In genomic region chr2:241762933-241763369, GRCh38 we compare ENCODE assay signal across 7 cellular contexts.
A peak's percentile ranks its signal among the peaks of the same experiment; 100 is the strongest.
DNase-seq lines count a peak whose midpoint lies in the region; ATAC-seq and TF ChIP-seq lines count a peak whose summit lies in the region.

No MANE protein-coding gene starts in this region.

- no peak for TF ChIP-seq POLR2A in erythroblast (IDR thresholded peaks at IDR 0.05; ENCODE audit: low read length)

- peak; percentile 43 for DNase-seq in activated CD4-positive, alpha-beta T cell treated with anti-CD3 and anti-CD28 coated beads for 48 hours
- DNase-seq in erythroblast (lab: John Stamatoyannopoulos, UW) (peak; percentile 20 to 52), NCI-H524 treated with DMSO at 0.1 percent for 48 hours (lab: John Stamatoyannopoulos, UW) (no peak), islet precursor cell (no peak)
- peak; percentile 59 for DNase-seq in stimulated activated CD8-positive, alpha-beta memory T cell treated with anti-CD3 and anti-CD28 coated beads, Interleukin-4, amount 100 ng/mL, for 24 hours (ENCODE audit: low read depth)

- ATAC-seq in HG03439 (IDR thresholded peaks at IDR 0.05; ENCODE audit: unreplicated experiment) (peak; percentile 82), GM19455 (IDR thresholded peaks at IDR 0.05; ENCODE audit: unreplicated experiment) (no peak)

Comparison
In these comparisons a context has a peak if more than half of its experiments do, and no peak if none do; other contexts are left out.
1. DNase-seq: peak in activated CD4-positive, alpha-beta T cell treated with anti-CD3 and anti-CD28 coated beads for 48 hours (single experiment), erythroblast (2 of 2) and stimulated activated CD8-positive, alpha-beta memory T cell treated with anti-CD3 and anti-CD28 coated beads, Interleukin-4, amount 100 ng/mL, for 24 hours (single experiment); none in NCI-H524 treated with DMSO at 0.1 percent for 48 hours (single experiment) and islet precursor cell (single experiment).